In genomic region chrX:53081925-53082772, GRCh38 we compare ENCODE assay signal across 1 cellular context.
TF ChIP-seq lines count a peak whose summit lies in the region.

Gene TSPYL2, plus strand, starts transcription at chrX:53082367. Its CDS starts 132 bp downstream, at chrX:53082499.

TF ChIP-seq in H1, 55 proteins besides CTCF, POLR2A, EP300 and RAD21:
- TF ChIP-seq HDAC6 (IDR thresholded peaks at IDR 0.05; ENCODE audit: low read depth, low read length) (no peak), CEBPB (IDR thresholded peaks at IDR 0.05; ENCODE audit: low read depth, low read length) (peak; percentile 21; the same call in 1 of the 2 replicates), CREB1 (IDR thresholded peaks at IDR 0.05) (peak; percentile 86), POLR2AphosphoS5 (IDR thresholded peaks at IDR 0.05; ENCODE audit: low read depth, low read length) (peak; percentile 99), GTF2F1 (IDR thresholded peaks at IDR 0.05; ENCODE audit: borderline replicate concordance, low read depth, low read length) (no peak), KDM4A (IDR thresholded peaks at IDR 0.05; ENCODE audit: low read depth, low read length, severe bottlenecking) (peak; percentile 33), FOSL1 (IDR thresholded peaks at IDR 0.05; ENCODE audit: insufficient read depth, low read depth, low read length) (no peak), TAF1 (IDR thresholded peaks at IDR 0.05; ENCODE audit: low read depth, low read length) (peak; percentile 98), JUND (IDR thresholded peaks at IDR 0.05; ENCODE audit: low read length) (no peak), TAF7 (optimal IDR thresholded peaks at IDR 0.05; ENCODE audit: borderline replicate concordance, low read depth, low read length) (peak; percentile 78), SP1 (IDR thresholded peaks at IDR 0.05; ENCODE audit: low read depth, low read length) (peak; percentile 72), PHF8 (conservative IDR thresholded peaks at IDR 0.05; ENCODE audit: low read depth, low read length) (peak; percentile 89), NRF1 (IDR thresholded peaks at IDR 0.05; ENCODE audit: low read depth, low read length) (no peak), HDAC2 (IDR thresholded peaks at IDR 0.05; ENCODE audit: borderline replicate concordance in 1 of 2, low read depth in 2 of 2, low read length in 2 of 2) (no peak), BCL11A (IDR thresholded peaks at IDR 0.05; ENCODE audit: low read depth in 2 of 2, low read length in 2 of 2) (no peak), TBP (IDR thresholded peaks at IDR 0.05; ENCODE audit: low read depth, low read length) (peak; percentile 96), BACH1 (IDR thresholded peaks at IDR 0.05; ENCODE audit: low read length) (no peak), RBBP5 (IDR thresholded peaks at IDR 0.05; ENCODE audit: borderline replicate concordance, low read depth, low read length) (no peak), TEAD4 (IDR thresholded peaks at IDR 0.05; ENCODE audit: low read depth, low read length) (no peak), SIN3A (conservative IDR thresholded peaks at IDR 0.05 in 1 of 2, IDR thresholded peaks at IDR 0.05 in 1 of 2; ENCODE audit: low read depth in 1 of 2, low read length in 2 of 2) (peak in 1 of 2 experiments; percentile 65; a peak in 1 of 4 replicates), RFX5 (IDR thresholded peaks at IDR 0.05; ENCODE audit: borderline replicate concordance, low read depth, low read length) (peak; percentile 91), CHD2 (IDR thresholded peaks at IDR 0.05; ENCODE audit: low read length) (0 out of 2 replicates have a peak, but pooled peaks have one; percentile 64)
TF ChIP-seq in H1: peak in this region for 12.
